ENCODE assay signal across 1 cellular context in the genomic region with DNA sequence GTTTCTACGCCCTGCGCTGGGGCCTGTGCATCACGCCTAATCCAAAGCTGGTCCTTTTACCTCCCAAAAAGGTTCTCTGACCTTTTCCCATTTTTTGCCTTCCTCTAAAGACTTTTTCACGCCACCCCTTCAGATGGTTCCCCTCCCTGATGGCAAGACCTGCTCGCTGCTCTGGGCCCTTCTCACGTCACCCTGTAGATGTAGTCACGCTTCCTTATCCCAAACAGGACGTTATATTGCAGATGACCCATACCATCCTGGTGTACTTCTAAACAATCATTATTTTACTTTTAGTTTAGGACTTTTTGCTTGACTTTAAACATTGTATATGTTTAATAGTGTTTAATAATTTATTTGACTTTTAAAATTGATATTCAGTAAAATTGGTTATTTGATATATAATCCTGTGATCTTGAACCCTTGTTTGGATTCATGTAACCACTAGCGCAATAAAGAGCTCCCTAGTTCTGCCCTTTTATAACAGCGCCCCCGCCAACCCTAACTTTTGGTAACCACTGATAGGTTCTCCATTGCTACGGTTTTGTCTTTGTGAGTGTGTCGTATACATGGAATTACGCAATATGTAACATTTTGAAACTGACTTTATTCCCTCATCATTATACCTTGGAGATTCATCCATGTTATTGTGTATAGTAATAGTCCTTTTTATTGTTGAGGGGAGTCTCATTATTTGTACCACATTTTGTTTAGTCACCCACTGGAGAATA.
TF ChIP-seq lines count a peak whose summit lies in the region.

No MANE protein-coding gene starts in this region.

TF ChIP-seq in neural cell, 6 proteins besides CTCF, POLR2A, EP300 and RAD21 (continued from another document):
- TF ChIP-seq REST (IDR thresholded peaks at IDR 0.05; ENCODE audit: borderline replicate concordance) (no peak), POLR2AphosphoS5 (IDR thresholded peaks at IDR 0.05) (no peak)
